14 cellular contexts compared by ENCODE assay signal in the genomic region with DNA sequence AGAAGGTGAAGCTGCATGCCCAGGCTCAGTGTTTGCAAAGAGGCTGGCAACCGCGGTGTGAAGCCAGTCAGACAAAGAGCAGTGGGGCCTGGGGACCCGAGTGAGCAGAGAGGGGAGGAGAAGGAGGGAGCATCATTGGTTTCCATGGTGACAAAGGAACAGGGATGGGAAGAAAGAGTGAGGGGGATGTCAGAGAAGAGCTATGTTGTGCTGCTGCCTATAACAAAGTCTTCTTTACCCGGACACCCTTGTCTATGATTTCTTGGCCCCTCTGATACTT. TPM values are rescaled to one million over a fixed set of nuclear protein-coding genes. Genes with fewer than 3 reads are reported as not detected.
DNase-seq lines count a peak whose midpoint lies in the region; ATAC-seq, FAIRE-seq and TF ChIP-seq lines count a peak whose summit lies in the region.
"Had no signal": no experiment of that assay in that cellular context is flagged by ENCODE, and none has a peak within 500 bp of the region (broad histone marks: within the 10 kb centered on the region; RNA-seq: fewer than 3 reads in every experiment).

No MANE protein-coding gene starts in this region.

- intact Hi-C loops in Right ventricle myocardium superior (cut with DNase I) (no loop called here), vagina (cut with DNase I) (no loop called here)

- TF ChIP-seq CTCF in right atrium auricular region (IDR thresholded peaks at IDR 0.05): no peak
- no peak for TF ChIP-seq CTCF in vagina (IDR thresholded peaks at IDR 0.05)

- DNase-seq in right atrium auricular region (ENCODE audit: low spot score) (peak; percentile 52), Right ventricle myocardium superior (no peak), islet precursor cell (peak; percentile 57), vagina (ENCODE audit: extremely low spot score in 2 of 2) (peak; percentile 62 to 91), small intestine (no peak), HEK293T (ENCODE audit: extremely low spot score) (no peak)
- DNase-seq: activated CD4-positive, alpha-beta T cell treated with anti-CD3 and anti-CD28 coated beads, Interleukin-2, amount 10 ng/mL, durations not matched to agents 7 days and 5 days; NCI-H2107; pancreas had no signal

- no peak for TF ChIP-seq POLR2A in vagina (IDR thresholded peaks at IDR 0.05)

- no peaks in the 10 kb centered on the region for H3K36me3 ChIP-seq in right atrium auricular region
- H3K36me3 ChIP-seq in vagina: no peaks in the 10 kb centered on the region
- H3K36me3 ChIP-seq in small intestine (ENCODE audit: control insufficient read depth in 2 of 2, insufficient read depth in 2 of 2, low read length in 2 of 2): no peaks in the 10 kb centered on the region
- H3K36me3 ChIP-seq: pancreas had no signal

- H3K4me1 ChIP-seq in right atrium auricular region (peaks cover 0 to 34% of the 10 kb centered on the region in 2 donors), vagina (peaks cover 27% of the 10 kb centered on the region), small intestine (ENCODE audit: control insufficient read depth in 2 of 2, insufficient read depth in 1 of 2, low read depth in 1 of 2, low read length in 1 of 2) (no peaks in the 10 kb centered on the region)

- ATAC-seq in Right ventricle myocardium superior (ENCODE audit: poor library complexity) (no peak), SK-N-SH treated with all-trans-retinoic acid at 6 μM for 48 hours (no peak; the same call in 2 of the 3 replicates), GM21447 (IDR thresholded peaks at IDR 0.05; ENCODE audit: unreplicated experiment) (no peak)
- ATAC-seq: pancreas had no signal

- H3K9me3 ChIP-seq in right atrium auricular region: no peaks in the 10 kb centered on the region
- no peaks in the 10 kb centered on the region for H3K9me3 ChIP-seq in vagina
- no peaks in the 10 kb centered on the region for H3K9me3 ChIP-seq in small intestine (ENCODE audit: control insufficient read depth, low read depth)
- H3K9me3 ChIP-seq: pancreas had no signal

- H3K27ac ChIP-seq in right atrium auricular region (no peak overlapping the region), vagina (no peak overlapping the region), small intestine (ENCODE audit: low read depth in 1 of 2, low read length in 1 of 2) (no peak overlapping the region)
- H3K27ac ChIP-seq: pancreas had no signal

- POLR2A ChIA-PET in HEK293T (lab: Yijun Ruan, JAX): no interaction called here

- 66 to 70% (median 67%) methylated on average over 4 of the region's 4 CpGs for WGBS in small intestine, 3 donors

- CTCF ChIA-PET in HEK293T (lab: Yijun Ruan, JAX): no interaction called here

- no peaks in the 10 kb centered on the region for H3K27me3 ChIP-seq in right atrium auricular region
- no peaks in the 10 kb centered on the region for H3K27me3 ChIP-seq in vagina
- H3K27me3 ChIP-seq in small intestine (ENCODE audit: control insufficient read depth in 2 of 2, insufficient read depth in 2 of 2, low read length in 2 of 2): no peaks in the 10 kb centered on the region
- H3K27me3 ChIP-seq: pancreas had no signal

- no peak for FAIRE-seq in small intestine (lab: Jason Lieb, UNC)
- FAIRE-seq: pancreas had no signal

- H3K4me3 ChIP-seq in right atrium auricular region (no peak overlapping the region), vagina (no peak overlapping the region), small intestine (ENCODE audit: low read depth in 1 of 2, low read length in 2 of 2) (no peak overlapping the region)
- H3K4me3 ChIP-seq: pancreas had no signal

TF ChIP-seq in SK-N-SH treated with all-trans-retinoic acid at 6 μM for 48 hours, 23 proteins besides CTCF, POLR2A, EP300 and RAD21:
- TF ChIP-seq ZC3H10 (CRISPR knock-in tag; IDR thresholded peaks at IDR 0.05) (no peak), ZFP3 (CRISPR knock-in tag; IDR thresholded peaks at IDR 0.05) (0 out of 2 replicates have a peak, but pooled peaks have one; percentile 27), RARB (CRISPR knock-in tag; IDR thresholded peaks at IDR 0.05) (no peak)

TF ChIP-seq in HEK293T, 16 proteins besides CTCF, POLR2A, EP300 and RAD21:
- no peak for TF ChIP-seq CTBP1 (IDR thresholded peaks at IDR 0.05; ENCODE audit: borderline replicate concordance)
- TF ChIP-seq L3MBTL2 (conservative IDR thresholded peaks at IDR 0.05): no peak
- no peak for TF ChIP-seq SP1 (IDR thresholded peaks at IDR 0.05)
- TF ChIP-seq ARNT (IDR thresholded peaks at IDR 0.05): no peak
- TF ChIP-seq ZNF384 (IDR thresholded peaks at IDR 0.05): no peak

RNA-seq across cellular contexts. Expression of a gene that starts 14.5 kb away (rescaled TPM):
- total RNA-seq in right atrium auricular region: not detected
- total RNA-seq in Right ventricle myocardium superior: not detected
- total RNA-seq in vagina: not detected
- not detected for polyA plus RNA-seq in small intestine
- total RNA-seq: activated CD4-positive, alpha-beta T cell treated with anti-CD3 and anti-CD28 coated beads, Interleukin-2, amount 10 ng/mL, durations not matched to agents 7 days and 5 days; activated T-helper 1 cell treated with anti-CD3 and anti-CD28 coated beads, Interleukin-12 subunit alpha, Interleukin-12 subunit beta, Interleukin-2, Interleukin-4 antibody, amounts not matched to agents 30 ng/mL and 10 ng/mL and 1 ng/mL, durations not matched to agents 14 hours and 24 hours and 36 hours; mammary epithelial cell; pancreas; temporal lobe had no signal
- polyA plus RNA-seq: mammary epithelial cell, pancreas had no signal

RNA-seq across cellular contexts. Expression of a gene that starts 48.4 kb away (rescaled TPM):
- total RNA-seq in right atrium auricular region: 100 to 1,000 TPM; 127 to 132 TPM
- 442 TPM for total RNA-seq in Right ventricle myocardium superior
- 121 TPM for total RNA-seq in vagina
- polyA plus RNA-seq in small intestine: 10 to 100 TPM in 2 of 3 donors, 1 to 10 TPM in 1; 1.6 to 23.7 (median 11.6) TPM

RNA-seq across cellular contexts. Expression of a gene that starts 48.5 kb away (rescaled TPM):
- total RNA-seq in right atrium auricular region (1 to 10 TPM; 4.9 to 6.6 TPM), Right ventricle myocardium superior (6.0 TPM), vagina (4.2 TPM)
- 1 to 10 TPM in 1 of 3 donors, under 1 TPM in 1, not detected in 1; 0.54 to 4.1 TPM for polyA plus RNA-seq in small intestine

Comparison
In these comparisons a context has a peak if more than half of its experiments do, and no peak if none do; other contexts are left out.
1. DNase-seq: peak in right atrium auricular region (single experiment), islet precursor cell (single experiment) and vagina (2 of 2); none in Right ventricle myocardium superior (single experiment), small intestine (single experiment) and HEK293T (single experiment).